ENCODE assay signal across 1 cellular context in the genomic region with DNA sequence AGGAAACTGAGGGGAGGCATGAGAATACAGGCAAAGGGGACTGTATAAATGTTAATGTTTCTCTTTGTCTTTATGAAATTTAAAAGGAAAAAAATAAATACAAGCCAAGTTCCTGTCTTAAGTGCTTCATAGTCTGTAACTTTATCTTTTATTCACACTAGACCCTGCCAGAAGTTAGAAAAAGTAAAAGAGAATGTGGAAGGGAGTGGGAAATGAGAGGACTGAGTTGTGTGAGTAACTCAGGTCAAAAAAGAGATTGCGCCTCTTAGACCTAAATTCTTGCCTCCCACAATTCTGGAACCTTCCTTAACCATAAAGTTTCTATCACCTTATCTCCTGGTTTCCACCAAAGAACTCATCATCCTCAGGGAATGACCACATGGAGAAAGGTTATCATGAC.
TF ChIP-seq lines count a peak whose summit lies in the region.

No MANE protein-coding gene starts in this region.

TF ChIP-seq in IMR-90, 13 proteins besides CTCF, POLR2A, EP300 and RAD21:
- TF ChIP-seq SMC3 (IDR thresholded peaks at IDR 0.05; ENCODE audit: low read depth, low read length) (no peak), MAZ (IDR thresholded peaks at IDR 0.05; ENCODE audit: borderline replicate concordance, low read depth, low read length) (no peak)
